ENCODE assay signal across 1 cellular context in genomic region chr1:84573967-84574842, GRCh38.
A peak's percentile ranks its signal among the peaks of the same experiment; 100 is the strongest.
TF ChIP-seq lines count a peak whose summit lies in the region.

TSS of gene CTBS (minus strand) at chr1:84574440. CDS start at chr1:84574415, 25 bp downstream.

TF ChIP-seq in HEK293, 187 proteins besides CTCF, POLR2A, EP300 and RAD21 (continued from another document and continues in another):
- TF ChIP-seq PATZ1 (tag by site-specific recombination; IDR thresholded peaks at IDR 0.05) (0 out of 2 replicates have a peak, but pooled peaks have one; percentile 37), ZNF639 (tag by site-specific recombination; IDR thresholded peaks at IDR 0.05) (no peak; the same call in 1 of the 2 replicates), GLIS1 (tag by site-specific recombination; IDR thresholded peaks at IDR 0.05) (peak; percentile 36; the same call in 1 of the 2 replicates), ZBTB17 (tag by site-specific recombination; IDR thresholded peaks at IDR 0.05) (peak; percentile 96), ZNF221 (tag by site-specific recombination; IDR thresholded peaks at IDR 0.05; ENCODE audit: borderline replicate concordance) (no peak), ZNF302 (tag by site-specific recombination; IDR thresholded peaks at IDR 0.05; ENCODE audit: low read depth) (no peak), ZNF416 (tag by site-specific recombination; IDR thresholded peaks at IDR 0.05) (no peak), ZNF830 (tag by site-specific recombination; IDR thresholded peaks at IDR 0.05; ENCODE audit: low read depth) (no peak), ZIC2 (tag by site-specific recombination; IDR thresholded peaks at IDR 0.05) (no peak; the same call in none of the 2 replicates), KLF9 (tag by site-specific recombination; IDR thresholded peaks at IDR 0.05; ENCODE audit: low read depth) (peak; percentile 46; the same call in 1 of the 2 replicates), SP2 (tag by site-specific recombination; IDR thresholded peaks at IDR 0.05) (peak; percentile 70), ZNF169 (tag by site-specific recombination; IDR thresholded peaks at IDR 0.05) (no peak), SCRT2 (tag by site-specific recombination; IDR thresholded peaks at IDR 0.05) (peak; percentile 95), ZNF391 (tag by site-specific recombination; IDR thresholded peaks at IDR 0.05; ENCODE audit: borderline replicate concordance, low read depth) (no peak), ZNF623 (tag by site-specific recombination; IDR thresholded peaks at IDR 0.05) (no peak), SP7 (tag by site-specific recombination; IDR thresholded peaks at IDR 0.05) (peak; percentile 54; the same call in 1 of the 2 replicates), ZNF2 (tag by site-specific recombination; IDR thresholded peaks at IDR 0.05) (peak; percentile 58; the same call in 1 of the 2 replicates), ZNF274 (IDR thresholded peaks at IDR 0.05; ENCODE audit: low read length) (no peak), ZNF274 (tag by site-specific recombination; IDR thresholded peaks at IDR 0.05; ENCODE audit: borderline replicate concordance) (no peak), IKZF3 (tag by site-specific recombination; IDR thresholded peaks at IDR 0.05) (no peak), ZNF433 (tag by site-specific recombination; IDR thresholded peaks at IDR 0.05; ENCODE audit: low read depth) (no peak), HOXC10 (CRISPR knock-in tag; IDR thresholded peaks at IDR 0.05) (no peak), ZNF621 (tag by site-specific recombination; IDR thresholded peaks at IDR 0.05) (no peak), HOXD13 (CRISPR knock-in tag; IDR thresholded peaks at IDR 0.05; ENCODE audit: borderline replicate concordance) (no peak), ZBTB20 (tag by site-specific recombination; IDR thresholded peaks at IDR 0.05) (peak; percentile 92), BCL6B (tag by site-specific recombination; IDR thresholded peaks at IDR 0.05) (no peak), BCL11A (tag by site-specific recombination; IDR thresholded peaks at IDR 0.05; ENCODE audit: low read depth) (no peak), ZNF214 (tag by site-specific recombination; IDR thresholded peaks at IDR 0.05; ENCODE audit: borderline replicate concordance) (no peak), EGR2 (tag by site-specific recombination; IDR thresholded peaks at IDR 0.05; ENCODE audit: low read depth) (no peak), ZNF426 (tag by site-specific recombination; IDR thresholded peaks at IDR 0.05) (no peak), KLF17 (tag by site-specific recombination; IDR thresholded peaks at IDR 0.05) (no peak), ZNF658 (tag by site-specific recombination; IDR thresholded peaks at IDR 0.05) (no peak), ZNF423 (tag by site-specific recombination; IDR thresholded peaks at IDR 0.05) (peak; percentile 57; the same call in 1 of the 2 replicates), ZNF184 (tag by site-specific recombination; IDR thresholded peaks at IDR 0.05) (no peak), ZNF335 (tag by site-specific recombination; conservative IDR thresholded peaks at IDR 0.05) (peak; percentile 41), PBX3 (CRISPR knock-in tag; IDR thresholded peaks at IDR 0.05) (peak; percentile 78), AEBP2 (tag by site-specific recombination; IDR thresholded peaks at IDR 0.05; ENCODE audit: borderline replicate concordance) (no peak), SETDB1 (IDR thresholded peaks at IDR 0.05; ENCODE audit: insufficient read length, low read length) (no peak), ZNF571 (tag by site-specific recombination; IDR thresholded peaks at IDR 0.05) (no peak), ZNF768 (tag by site-specific recombination; IDR thresholded peaks at IDR 0.05) (peak; percentile 77; the same call in 1 of the 2 replicates), ZNF16 (tag by site-specific recombination; IDR thresholded peaks at IDR 0.05; ENCODE audit: low read depth) (no peak), ZNF37A (tag by site-specific recombination; IDR thresholded peaks at IDR 0.05) (no peak)
- TF ChIP-seq, protein P1, sequence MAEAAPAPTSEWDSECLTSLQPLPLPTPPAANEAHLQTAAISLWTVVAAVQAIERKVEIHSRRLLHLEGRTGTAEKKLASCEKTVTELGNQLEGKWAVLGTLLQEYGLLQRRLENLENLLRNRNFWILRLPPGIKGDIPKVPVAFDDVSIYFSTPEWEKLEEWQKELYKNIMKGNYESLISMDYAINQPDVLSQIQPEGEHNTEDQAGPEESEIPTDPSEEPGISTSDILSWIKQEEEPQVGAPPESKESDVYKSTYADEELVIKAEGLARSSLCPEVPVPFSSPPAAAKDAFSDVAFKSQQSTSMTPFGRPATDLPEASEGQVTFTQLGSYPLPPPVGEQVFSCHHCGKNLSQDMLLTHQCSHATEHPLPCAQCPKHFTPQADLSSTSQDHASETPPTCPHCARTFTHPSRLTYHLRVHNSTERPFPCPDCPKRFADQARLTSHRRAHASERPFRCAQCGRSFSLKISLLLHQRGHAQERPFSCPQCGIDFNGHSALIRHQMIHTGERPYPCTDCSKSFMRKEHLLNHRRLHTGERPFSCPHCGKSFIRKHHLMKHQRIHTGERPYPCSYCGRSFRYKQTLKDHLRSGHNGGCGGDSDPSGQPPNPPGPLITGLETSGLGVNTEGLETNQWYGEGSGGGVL (tag by site-specific recombination; IDR thresholded peaks at IDR 0.05), result no peak
- TF ChIP-seq, protein P2, sequence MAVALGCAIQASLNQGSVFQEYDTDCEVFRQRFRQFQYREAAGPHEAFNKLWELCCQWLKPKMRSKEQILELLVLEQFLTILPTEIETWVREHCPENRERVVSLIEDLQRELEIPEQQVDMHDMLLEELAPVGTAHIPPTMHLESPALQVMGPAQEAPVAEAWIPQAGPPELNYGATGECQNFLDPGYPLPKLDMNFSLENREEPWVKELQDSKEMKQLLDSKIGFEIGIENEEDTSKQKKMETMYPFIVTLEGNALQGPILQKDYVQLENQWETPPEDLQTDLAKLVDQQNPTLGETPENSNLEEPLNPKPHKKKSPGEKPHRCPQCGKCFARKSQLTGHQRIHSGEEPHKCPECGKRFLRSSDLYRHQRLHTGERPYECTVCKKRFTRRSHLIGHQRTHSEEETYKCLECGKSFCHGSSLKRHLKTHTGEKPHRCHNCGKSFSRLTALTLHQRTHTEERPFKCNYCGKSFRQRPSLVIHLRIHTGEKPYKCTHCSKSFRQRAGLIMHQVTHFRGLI (tag by site-specific recombination; IDR thresholded peaks at IDR 0.05), result peak; percentile 34; the same call in 1 of the 2 replicates
- TF ChIP-seq, protein P3, sequence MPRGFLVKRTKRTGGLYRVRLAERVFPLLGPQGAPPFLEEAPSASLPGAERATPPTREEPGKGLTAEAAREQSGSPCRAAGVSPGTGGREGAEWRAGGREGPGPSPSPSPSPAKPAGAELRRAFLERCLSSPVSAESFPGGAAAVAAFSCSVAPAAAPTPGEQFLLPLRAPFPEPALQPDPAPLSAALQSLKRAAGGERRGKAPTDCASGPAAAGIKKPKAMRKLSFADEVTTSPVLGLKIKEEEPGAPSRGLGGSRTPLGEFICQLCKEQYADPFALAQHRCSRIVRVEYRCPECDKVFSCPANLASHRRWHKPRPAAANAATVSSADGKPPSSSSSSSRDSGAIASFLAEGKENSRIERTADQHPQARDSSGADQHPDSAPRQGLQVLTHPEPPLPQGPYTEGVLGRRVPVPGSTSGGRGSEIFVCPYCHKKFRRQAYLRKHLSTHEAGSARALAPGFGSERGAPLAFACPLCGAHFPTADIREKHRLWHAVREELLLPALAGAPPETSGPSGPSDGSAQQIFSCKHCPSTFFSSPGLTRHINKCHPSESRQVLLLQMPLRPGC (tag by site-specific recombination; IDR thresholded peaks at IDR 0.05), result no peak
- TF ChIP-seq, protein P4, sequence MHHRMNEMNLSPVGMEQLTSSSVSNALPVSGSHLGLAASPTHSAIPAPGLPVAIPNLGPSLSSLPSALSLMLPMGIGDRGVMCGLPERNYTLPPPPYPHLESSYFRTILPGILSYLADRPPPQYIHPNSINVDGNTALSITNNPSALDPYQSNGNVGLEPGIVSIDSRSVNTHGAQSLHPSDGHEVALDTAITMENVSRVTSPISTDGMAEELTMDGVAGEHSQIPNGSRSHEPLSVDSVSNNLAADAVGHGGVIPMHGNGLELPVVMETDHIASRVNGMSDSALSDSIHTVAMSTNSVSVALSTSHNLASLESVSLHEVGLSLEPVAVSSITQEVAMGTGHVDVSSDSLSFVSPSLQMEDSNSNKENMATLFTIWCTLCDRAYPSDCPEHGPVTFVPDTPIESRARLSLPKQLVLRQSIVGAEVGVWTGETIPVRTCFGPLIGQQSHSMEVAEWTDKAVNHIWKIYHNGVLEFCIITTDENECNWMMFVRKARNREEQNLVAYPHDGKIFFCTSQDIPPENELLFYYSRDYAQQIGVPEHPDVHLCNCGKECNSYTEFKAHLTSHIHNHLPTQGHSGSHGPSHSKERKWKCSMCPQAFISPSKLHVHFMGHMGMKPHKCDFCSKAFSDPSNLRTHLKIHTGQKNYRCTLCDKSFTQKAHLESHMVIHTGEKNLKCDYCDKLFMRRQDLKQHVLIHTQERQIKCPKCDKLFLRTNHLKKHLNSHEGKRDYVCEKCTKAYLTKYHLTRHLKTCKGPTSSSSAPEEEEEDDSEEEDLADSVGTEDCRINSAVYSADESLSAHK (tag by site-specific recombination; IDR thresholded peaks at IDR 0.05), result 0 out of 2 replicates have a peak, but pooled peaks have one; percentile 14
